ENCODE assay signal across 22 cellular contexts in the genomic region with DNA sequence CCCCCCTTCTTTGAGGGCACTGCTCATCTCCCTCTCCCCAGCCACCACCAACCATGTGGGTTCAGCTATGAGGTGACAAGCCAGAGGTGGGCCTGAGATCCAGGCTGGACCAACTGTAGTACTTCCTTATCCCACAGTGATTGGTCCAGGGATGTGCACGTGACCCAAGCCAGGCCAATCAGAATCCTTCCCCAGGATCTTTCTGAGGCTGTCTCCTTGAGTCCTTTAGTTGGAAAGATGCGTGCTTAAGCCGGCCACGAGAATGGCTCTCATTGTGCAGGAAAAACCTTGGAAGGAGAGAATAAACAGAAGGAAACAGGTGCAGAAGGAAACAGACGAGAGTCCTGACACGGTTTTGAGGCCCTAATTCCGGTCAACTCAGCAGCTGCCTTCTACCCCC. TPM values are rescaled to one million over a fixed set of nuclear protein-coding genes. Genes with fewer than 3 reads are reported as not detected.
DNase-seq lines count a peak whose midpoint lies in the region; ATAC-seq and TF ChIP-seq lines count a peak whose summit lies in the region.
"Had no signal": no experiment of that assay in that cellular context is flagged by ENCODE, and none has a peak within 500 bp of the region (broad histone marks: within the 10 kb centered on the region; RNA-seq: fewer than 3 reads in every experiment).

No MANE protein-coding gene starts in this region.

- intact Hi-C loops in activated CD4-positive, alpha-beta T cell treated with anti-CD3 and anti-CD28 coated beads for 36 hours (cut with DNase I, micrococcal nuclease), result no loop called here
- intact Hi-C loops in activated B cell treated with CpG ODN at 0.5 μM for 24 hours (cut with micrococcal nuclease), result no loop called here

- peaks cover 4% of the 10 kb centered on the region for H3K4me1 Mint-ChIP-seq in activated CD4-positive, alpha-beta T cell treated with anti-CD3 and anti-CD28 coated beads for 36 hours
- peaks cover 13% of the 10 kb centered on the region for H3K4me1 Mint-ChIP-seq in activated B cell treated with CpG ODN at 0.5 μM for 24 hours
- H3K4me1 Mint-ChIP-seq in nephron, result peaks cover 56% of the 10 kb centered on the region

- no peak overlapping the region for H3K27ac Mint-ChIP-seq in activated CD4-positive, alpha-beta T cell treated with anti-CD3 and anti-CD28 coated beads for 36 hours
- H3K27ac Mint-ChIP-seq in activated B cell treated with CpG ODN at 0.5 μM for 24 hours (peak overlapping the region; percentile 35), nephron (peak overlapping the region in 2 of 3 experiments; percentile 66 to 83)

- no peak overlapping the region for H3K4me3 Mint-ChIP-seq in activated CD4-positive, alpha-beta T cell treated with anti-CD3 and anti-CD28 coated beads for 36 hours
- H3K4me3 Mint-ChIP-seq in activated B cell treated with CpG ODN at 0.5 μM for 24 hours (no peak overlapping the region), nephron (no peak overlapping the region)

- TF ChIP-seq CTCF in activated B cell treated with CpG ODN at 0.5 μM for 24 hours (IDR thresholded peaks at IDR 0.05), result no peak
- TF ChIP-seq CTCF in nephron (IDR thresholded peaks at IDR 0.05; ENCODE audit: unreplicated experiment in 3 of 3), result no peak

- H3K27me3 Mint-ChIP-seq in activated CD4-positive, alpha-beta T cell treated with anti-CD3 and anti-CD28 coated beads for 36 hours, result no peaks in the 10 kb centered on the region
- no peaks in the 10 kb centered on the region for H3K27me3 Mint-ChIP-seq in activated B cell treated with CpG ODN at 0.5 μM for 24 hours
- peaks cover 59% of the 10 kb centered on the region for H3K27me3 Mint-ChIP-seq in nephron (ENCODE audit: low read depth)

- no peaks in the 10 kb centered on the region for H3K9me3 Mint-ChIP-seq in activated CD4-positive, alpha-beta T cell treated with anti-CD3 and anti-CD28 coated beads for 36 hours (ENCODE audit: low read depth)
- H3K9me3 Mint-ChIP-seq in activated B cell treated with CpG ODN at 0.5 μM for 24 hours, result no peaks in the 10 kb centered on the region
- peaks cover 2% of the 10 kb centered on the region for H3K9me3 Mint-ChIP-seq in nephron

- H3K36me3 Mint-ChIP-seq in activated CD4-positive, alpha-beta T cell treated with anti-CD3 and anti-CD28 coated beads for 36 hours (ENCODE audit: low read depth), result peaks cover 18% of the 10 kb centered on the region
- H3K36me3 Mint-ChIP-seq in activated B cell treated with CpG ODN at 0.5 μM for 24 hours (ENCODE audit: low read depth) (peaks cover 36% of the 10 kb centered on the region), nephron (ENCODE audit: low read depth) (no peaks in the 10 kb centered on the region)

- POLR2A ChIA-PET in activated CD4-positive, alpha-beta T cell treated with anti-CD3 and anti-CD28 coated beads for 36 hours (lab: Charles Lee), result interaction anchor here (0.7 kb wide), 1 partner anchor 100 kb away, joined by 3 read pairs; no protein-coding TSS in a partner anchor
- POLR2A ChIA-PET in activated B cell treated with CpG ODN at 0.5 μM for 24 hours (lab: Charles Lee), result interaction anchor here (0.8 to 2.1 kb wide), 3 partner anchors 7 to 21 kb away, joined by 3 to 8 read pairs (median 3); no protein-coding TSS in a partner anchor

- peak; percentile 23 for ATAC-seq in activated CD4-positive, alpha-beta T cell treated with anti-CD3 and anti-CD28 coated beads for 36 hours
- ATAC-seq in HG02642 (IDR thresholded peaks at IDR 0.05; ENCODE audit: poor library complexity, unreplicated experiment) (peak; percentile 24), activated B cell treated with CpG ODN at 0.5 μM for 24 hours (ENCODE audit: low read depth) (peak; percentile 37), HG03457 (IDR thresholded peaks at IDR 0.05; ENCODE audit: unreplicated experiment) (no peak)
- ATAC-seq: left lung, PC-3 had no signal

- no peak for DNase-seq in activated CD4-positive, alpha-beta T cell treated with anti-CD3 and anti-CD28 coated beads for 36 hours
- DNase-seq in activated CD4-positive, alpha-beta T cell treated with anti-CD3 and anti-CD28 coated beads, Interleukin-2, amount 50 U/mL, for 48 hours, result no peak
- no peak for DNase-seq in activated B cell treated with CpG ODN at 0.5 μM for 24 hours
- DNase-seq in NK-92 (lab: John Stamatoyannopoulos, UW; ENCODE audit: unreplicated experiment), result no peak
- DNase-seq in SIG-M5 treated with dmso at 0.1 percent for 504 hours (lab: John Stamatoyannopoulos, UW; ENCODE audit: unreplicated experiment), result no peak
- DNase-seq: 8988T; AML-193; dermis blood vessel endothelial cell; HCEC 1CT; heart left ventricle; IMR-90; NCI-H2171 treated with DMSO at 0.1 percent for 48 hours; NCI-H774; PC-3; retina; stimulated activated CD4-positive, alpha-beta T cell treated with anti-CD3 and anti-CD28 coated beads, Interleukin-12 subunit alpha, Interleukin-12 subunit beta, amount 100 ng/mL, for 4 hours had no signal

- CTCF ChIA-PET in activated CD4-positive, alpha-beta T cell treated with anti-CD3 and anti-CD28 coated beads for 36 hours (lab: Charles Lee), result interaction anchor here (0.6 to 4.8 kb wide), 4 partner anchors 12 to 71 kb away, joined by 3 to 26 read pairs (median 6); no protein-coding TSS in a partner anchor
- CTCF ChIA-PET in activated B cell treated with CpG ODN at 0.5 μM for 24 hours (lab: Charles Lee), result interaction anchor here (1.0 to 1.1 kb wide), 2 partner anchors 18 to 72 kb away, joined by 3 read pairs; no protein-coding TSS in a partner anchor

RNA-seq across cellular contexts. Expression of gene ZC3H12D, which starts 39.2 kb away (rescaled TPM):
- 10 to 100 TPM; 72.2 to 89.9 TPM for total RNA-seq in activated CD4-positive, alpha-beta T cell treated with anti-CD3 and anti-CD28 coated beads for 36 hours
- total RNA-seq in activated B cell treated with CpG ODN at 0.5 μM for 24 hours, result 184 and 225 TPM in 2 replicates
- total RNA-seq: endothelial cell of umbilical vein, PC-3, SK-MEL-5 had no signal

RNA-seq across cellular contexts. Expression of gene SUMO4, which starts 45.5 kb away (rescaled TPM):
- total RNA-seq in activated CD4-positive, alpha-beta T cell treated with anti-CD3 and anti-CD28 coated beads for 36 hours, result 1 to 10 TPM; 4.7 to 5.3 TPM
- total RNA-seq in activated B cell treated with CpG ODN at 0.5 μM for 24 hours, result 6.7 and 7.9 TPM in 2 replicates
- total RNA-seq: SK-MEL-5 had no signal
